In the genomic region with DNA sequence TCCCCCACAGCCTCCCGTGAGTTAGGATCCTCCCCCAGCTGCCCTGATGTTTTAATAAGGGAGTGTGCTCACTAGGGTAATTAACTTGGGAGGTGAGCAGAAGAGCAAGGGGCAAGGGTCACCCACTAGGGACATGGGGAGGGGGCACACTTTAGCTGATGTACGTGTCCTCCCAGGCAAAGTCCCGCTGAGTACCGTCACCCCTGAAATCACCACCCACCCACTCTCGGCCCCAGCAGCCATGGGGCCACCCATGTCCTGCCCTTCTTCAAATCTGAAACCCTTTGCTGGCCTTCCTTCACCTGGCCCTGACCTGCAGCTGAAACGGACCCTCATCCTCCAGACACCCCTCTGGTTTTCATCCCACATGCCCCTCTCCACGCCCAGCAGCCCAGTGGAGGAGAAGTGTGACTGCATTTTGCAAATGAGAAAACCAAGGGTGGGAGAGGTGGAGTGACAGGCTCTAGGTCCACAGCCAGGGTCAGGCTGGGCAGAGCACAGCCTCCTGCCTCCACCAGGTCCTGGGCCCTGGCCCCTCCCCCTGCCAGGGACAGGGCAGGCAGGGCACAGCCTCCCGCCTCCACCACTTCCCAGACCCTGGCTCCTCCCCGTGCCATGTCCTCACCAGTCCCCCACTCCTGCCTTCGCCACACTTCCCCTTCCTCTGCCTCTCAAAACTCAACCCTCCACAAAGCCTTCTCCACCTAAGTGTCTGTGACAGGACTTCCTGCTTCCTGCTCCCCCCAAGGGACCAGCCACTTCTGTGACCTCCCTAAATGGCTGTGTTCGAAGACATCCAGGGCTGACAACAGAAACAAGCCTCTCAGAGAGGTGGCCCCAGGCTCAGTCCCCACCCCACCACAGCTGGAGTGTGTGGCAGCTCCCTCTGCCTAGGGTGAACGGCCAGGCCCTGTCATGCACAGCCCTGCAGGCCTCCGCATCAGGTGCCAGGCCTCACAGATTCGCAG, we compare ENCODE assay signal across 8 cellular contexts. TPM values are rescaled to one million over a fixed set of nuclear protein-coding genes. Genes with fewer than 3 reads are reported as not detected.
DNase-seq lines count a peak whose midpoint lies in the region; ATAC-seq lines count a peak whose summit lies in the region.

No MANE protein-coding gene starts in this region.

- peak overlapping the region in 1 of 3 donors; percentile 13 for H3K4me3 ChIP-seq in skeletal muscle tissue (ENCODE audit: low read length in 3 of 3)

- H3K4me1 ChIP-seq in skeletal muscle tissue (ENCODE audit: control insufficient read depth in 3 of 3, insufficient read depth in 3 of 3, low read length in 3 of 3): peaks cover 95 to 97% (median 97%) of the 10 kb centered on the region in 3 donors

- ATAC-seq in HG03064 (IDR thresholded peaks at IDR 0.05; ENCODE audit: low read depth, unreplicated experiment): peak; percentile 81
- peak; percentile 77 for ATAC-seq in T-helper 17 cell

- peak overlapping the region; percentile 92 for H3K27ac Mint-ChIP-seq in T-helper 17 cell

- H3K27me3 Mint-ChIP-seq in T-helper 17 cell: no peaks in the 10 kb centered on the region

- peak overlapping the region; percentile 77 for H3K4me3 Mint-ChIP-seq in T-helper 17 cell

- no peaks in the 10 kb centered on the region for H3K36me3 Mint-ChIP-seq in T-helper 17 cell (ENCODE audit: low read depth)

- H3K27ac ChIP-seq in skeletal muscle tissue (ENCODE audit: low read depth, low read length): peak overlapping the region; percentile 92

- no peaks in the 10 kb centered on the region for H3K9me3 ChIP-seq in T-helper 17 cell (ENCODE audit: control insufficient read depth, low read length, poor library complexity, severe bottlenecking)
- H3K9me3 ChIP-seq in skeletal muscle tissue (ENCODE audit: control insufficient read depth in 3 of 3, low read length in 3 of 3): no peaks in the 10 kb centered on the region

- peak; percentile 54 for DNase-seq in activated gamma-delta T cell treated with Interleukin-2 at 50 U/mL for 16 hours
- DNase-seq in activated gamma-delta T cell (lab: John Stamatoyannopoulos, UW): no peak
- DNase-seq in T-helper 17 cell: peak in 2 of 3 donors; percentile 10 to 19
- peak; percentile 23 for DNase-seq in effector CD8-positive, alpha-beta T cell (lab: John Stamatoyannopoulos, UW)
- DNase-seq in OCI-M1 (lab: John Stamatoyannopoulos, UW): no peak
- DNase-seq in SHP77 treated with DMSO at 0.1 percent for 48 hours (lab: John Stamatoyannopoulos, UW): no peak

- H3K4me1 Mint-ChIP-seq in T-helper 17 cell: peaks cover 20% of the 10 kb centered on the region

- peaks cover 9 to 17% (median 12%) of the 10 kb centered on the region in 3 donors for H3K36me3 ChIP-seq in skeletal muscle tissue (ENCODE audit: control insufficient read depth in 3 of 3, insufficient read depth in 3 of 3, low read length in 3 of 3)

- peak overlapping the region; percentile 20 to 83 (median 47) for H3K9ac ChIP-seq in skeletal muscle tissue (ENCODE audit: low read depth in 1 of 3, low read length in 3 of 3)

- no peaks in the 10 kb centered on the region for H3K27me3 ChIP-seq in skeletal muscle tissue (ENCODE audit: control insufficient read depth in 3 of 3, insufficient read depth in 3 of 3, low read length in 3 of 3)

RNA-seq across cellular contexts. Expression of a gene that starts 15.1 kb away (rescaled TPM):
- total RNA-seq in T-helper 17 cell (10 to 100 TPM; 33.1 to 34.0 TPM), skeletal muscle tissue (8.9 TPM)

RNA-seq across cellular contexts. Expression of a gene that starts 39.1 kb away (rescaled TPM):
- total RNA-seq in T-helper 17 cell (not detected), skeletal muscle tissue (not detected)

RNA-seq across cellular contexts. Expression of a gene that starts 50.3 kb away (rescaled TPM):
- total RNA-seq in T-helper 17 cell (10 to 100 TPM; 24.6 to 26.2 TPM), skeletal muscle tissue (41.2 TPM)

Comparison
In these comparisons a context has a peak if more than half of its experiments do, and no peak if none do; other contexts are left out.
1. DNase-seq: peak in activated gamma-delta T cell treated with Interleukin-2 at 50 U/mL for 16 hours (single experiment), T-helper 17 cell (2 of 3) and effector CD8-positive, alpha-beta T cell (single experiment); none in activated gamma-delta T cell (single experiment), OCI-M1 (single experiment) and SHP77 treated with DMSO at 0.1 percent for 48 hours (single experiment).